ENCODE assay signal across 8 cellular contexts in genomic region chr2:74146929-74147728, GRCh38. TPM values are rescaled to one million over a fixed set of nuclear protein-coding genes. Genes with fewer than 3 reads are reported as not detected.
DNase-seq lines count a peak whose midpoint lies in the region; ATAC-seq and TF ChIP-seq lines count a peak whose summit lies in the region.

No MANE protein-coding gene starts in this region.

- ATAC-seq in HG03103 (IDR thresholded peaks at IDR 0.05; ENCODE audit: low read depth, unreplicated experiment) (peak; percentile 22), gastroesophageal sphincter (peak; percentile 9), sciatic nerve (peak; percentile 25), HG02642 (IDR thresholded peaks at IDR 0.05; ENCODE audit: poor library complexity, unreplicated experiment) (no peak)

- peaks cover 9% of the 10 kb centered on the region for H3K79me2 ChIP-seq in SU-DHL-6 (ENCODE audit: insufficient read depth, low read length)

- no peak for TF ChIP-seq EP300 in gastroesophageal sphincter (IDR thresholded peaks at IDR 0.05)

- intact Hi-C loops in sciatic nerve (cut with DNase I), result no loop called here

- peak overlapping the region; percentile 78 for H2AFZ ChIP-seq in SU-DHL-6 (ENCODE audit: low read depth, low read length, severe bottlenecking)

- H3K27ac ChIP-seq in SU-DHL-6 (ENCODE audit: low read depth, low read length) (no peak overlapping the region), gastroesophageal sphincter (peak overlapping the region in 3 of 4 donors; percentile 73 to 83 (median 81))

- 6 to 8% methylated on average over 17 to 18 of the region's 29 CpGs for WGBS in gastroesophageal sphincter (ENCODE audit: low coverage in 1 of 2), 2 donors

- peaks cover 0 to 37% (median 16%) of the 10 kb centered on the region in 3 donors for H3K4me1 ChIP-seq in gastroesophageal sphincter

- no peaks in the 10 kb centered on the region for H3K36me3 ChIP-seq in SU-DHL-6 (ENCODE audit: low read length)
- peaks cover 0 to 41% of the 10 kb centered on the region in 2 donors for H3K36me3 ChIP-seq in gastroesophageal sphincter

- TF ChIP-seq CTCF in SU-DHL-6 (IDR thresholded peaks at IDR 0.05; ENCODE audit: insufficient read depth, low read length, poor library complexity, severe bottlenecking) (no peak), gastroesophageal sphincter (IDR thresholded peaks at IDR 0.05) (no peak)

- peak; percentile 36 to 43 (median 39) for DNase-seq in stimulated activated CD4-positive, alpha-beta T cell treated with anti-CD3 and anti-CD28 coated beads, Interleukin-12 subunit alpha, Interleukin-12 subunit beta, amount 100 ng/mL, for 48 hours (ENCODE audit: low read depth in 2 of 3, low spot score in 1 of 3)
- DNase-seq in stimulated activated CD4-positive, alpha-beta T cell treated with anti-CD3 and anti-CD28 coated beads, Interleukin-2, amount 100 ng/mL, for 48 hours, result no peak
- no peak for DNase-seq in sciatic nerve (ENCODE audit: low spot score)
- no peak for DNase-seq in NCI-H446 (lab: John Stamatoyannopoulos, UW)

- H3K9me3 ChIP-seq in SU-DHL-6 (ENCODE audit: insufficient read depth, low read length) (no peaks in the 10 kb centered on the region), gastroesophageal sphincter (no peaks in the 10 kb centered on the region)

- H3K9ac ChIP-seq in SU-DHL-6 (ENCODE audit: low read length), result peak overlapping the region; percentile 78

- H3K27me3 ChIP-seq in SU-DHL-6 (ENCODE audit: low read length) (no peaks in the 10 kb centered on the region), gastroesophageal sphincter (no peaks in the 10 kb centered on the region)

- no peaks in the 10 kb centered on the region for H4K20me1 ChIP-seq in SU-DHL-6 (ENCODE audit: low read depth, low read length)

- peak overlapping the region; percentile 75 for H3K4me3 ChIP-seq in SU-DHL-6 (ENCODE audit: insufficient read depth, low read length, poor library complexity, severe bottlenecking)
- peak overlapping the region; percentile 52 to 89 for H3K4me3 ChIP-seq in gastroesophageal sphincter

- no peak for TF ChIP-seq POLR2A in gastroesophageal sphincter (IDR thresholded peaks at IDR 0.05)

- H3K9me2 ChIP-seq in SU-DHL-6 (replicated peaks; ENCODE audit: insufficient read depth, low read length), result no peaks in the 10 kb centered on the region

- peak overlapping the region; percentile 72 for H3K4me2 ChIP-seq in SU-DHL-6 (ENCODE audit: low read depth, low read length, poor library complexity, severe bottlenecking)

- H3F3A ChIP-seq in SU-DHL-6 (ENCODE audit: insufficient read depth), result peaks cover 33% of the 10 kb centered on the region

RNA-seq across cellular contexts. Expression of gene BOLA3, which starts 0.6 kb away (rescaled TPM):
- total RNA-seq in gastroesophageal sphincter, result 10 to 100 TPM; 15.5 to 43.1 (median 30.5) TPM
- 13.0 TPM for total RNA-seq in sciatic nerve

RNA-seq across cellular contexts. Expression of gene MOB1A, which starts 31.6 kb away (rescaled TPM):
- total RNA-seq in gastroesophageal sphincter (100 to 1,000 TPM; 115 to 185 (median 133) TPM), sciatic nerve (82.7 TPM)

RNA-seq across cellular contexts. Expression of gene MTHFD2, which starts 51.3 kb away (rescaled TPM):
- total RNA-seq in gastroesophageal sphincter (100 to 1,000 TPM in 1 of 4 donors, 10 to 100 TPM in 3; 20.9 to 110 (median 34.5) TPM), sciatic nerve (18.6 TPM)

Comparison
In these comparisons a context has a peak if more than half of its experiments do, and no peak if none do; other contexts are left out.
1. DNase-seq: peak in stimulated activated CD4-positive, alpha-beta T cell treated with anti-CD3 and anti-CD28 coated beads, Interleukin-12 subunit alpha, Interleukin-12 subunit beta, amount 100 ng/mL, for 48 hours (3 of 3); none in stimulated activated CD4-positive, alpha-beta T cell treated with anti-CD3 and anti-CD28 coated beads, Interleukin-2, amount 100 ng/mL, for 48 hours (0 of 2), sciatic nerve (single experiment) and NCI-H446 (0 of 2).